ENCODE assay signal across 11 cellular contexts in the genomic region with DNA sequence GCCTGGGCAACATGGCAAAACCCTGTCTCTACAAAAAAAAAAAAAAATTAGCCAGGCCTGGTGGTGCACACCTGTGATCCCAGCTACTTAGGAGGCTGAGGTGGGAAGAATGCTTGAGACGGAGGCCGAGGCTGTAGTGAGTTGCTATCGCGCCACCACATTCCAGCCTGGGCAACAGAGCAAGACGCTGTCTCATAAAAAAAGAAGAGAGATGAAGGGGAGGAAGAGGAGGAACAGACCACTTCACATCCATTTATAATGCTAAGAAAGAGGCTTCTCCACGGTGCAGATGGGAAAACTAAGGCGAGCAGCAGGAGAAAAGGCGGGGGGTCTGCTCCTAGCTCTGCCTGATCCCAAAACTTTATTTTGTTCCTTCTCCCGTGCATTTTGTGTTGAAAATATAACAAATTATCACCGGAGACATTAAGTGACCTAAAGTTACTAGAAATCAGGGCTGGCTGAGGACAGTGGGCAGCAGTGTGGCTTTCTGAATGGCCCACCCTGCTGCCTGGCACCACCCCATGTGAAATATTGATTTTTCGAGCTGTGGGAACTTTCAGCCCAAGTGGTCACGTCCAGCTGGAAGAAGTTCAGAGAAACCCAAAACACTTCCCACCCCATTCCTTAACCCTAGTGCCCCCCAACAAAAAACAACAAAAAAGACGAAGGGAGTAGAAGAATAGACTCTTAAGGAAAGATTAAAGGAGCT. TPM values are rescaled to one million over a fixed set of nuclear protein-coding genes. Genes with fewer than 3 reads are reported as not detected.
DNase-seq lines count a peak whose midpoint lies in the region; ATAC-seq and TF ChIP-seq lines count a peak whose summit lies in the region.
"Had no signal": no experiment of that assay in that cellular context is flagged by ENCODE, and none has a peak within 500 bp of the region (broad histone marks: within the 10 kb centered on the region; RNA-seq: fewer than 3 reads in every experiment).

No MANE protein-coding gene starts in this region.

- no peaks in the 10 kb centered on the region for H3K9me3 Mint-ChIP-seq in GM23338
- H3K9me3 Mint-ChIP-seq in activated CD4-positive, alpha-beta memory T cell treated with anti-CD3 and anti-CD28 coated beads for 36 hours, result no peaks in the 10 kb centered on the region

- H3K9ac ChIP-seq in iPS-20b (ENCODE audit: low read depth, low read length) (peak overlapping the region; percentile 56; the same call in 1 of the 2 replicates), smooth muscle cell (ENCODE audit: low read depth) (no peak overlapping the region)

- H3K27me3 Mint-ChIP-seq in GM23338 (ENCODE audit: insufficient read depth, low read depth, poor library complexity), result peaks cover 10% of the 10 kb centered on the region
- no peaks in the 10 kb centered on the region for H3K27me3 Mint-ChIP-seq in activated CD4-positive, alpha-beta memory T cell treated with anti-CD3 and anti-CD28 coated beads for 36 hours

- H3K4me2 ChIP-seq in GM23338, result peak overlapping the region; percentile 46; the same call in 1 of the 2 replicates
- no peak overlapping the region for H3K4me2 ChIP-seq in smooth muscle cell

- no peaks in the 10 kb centered on the region for H3K27me3 ChIP-seq in GM23338 (ENCODE audit: insufficient read depth)
- no peaks in the 10 kb centered on the region for H3K27me3 ChIP-seq in iPS-20b (ENCODE audit: insufficient read depth, low read length)
- no peaks in the 10 kb centered on the region for H3K27me3 ChIP-seq in smooth muscle cell (ENCODE audit: low read depth)

- H3K79me2 ChIP-seq in GM23338 (replicated peaks; ENCODE audit: insufficient read depth) (peaks cover 100% of the 10 kb centered on the region), smooth muscle cell (ENCODE audit: low read depth) (peaks cover 100% of the 10 kb centered on the region)

- peaks cover 61% of the 10 kb centered on the region for H4K20me1 ChIP-seq in GM23338 (replicated peaks; ENCODE audit: insufficient read depth)
- peaks cover 100% of the 10 kb centered on the region for H4K20me1 ChIP-seq in smooth muscle cell (ENCODE audit: low read depth)

- no peak for TF ChIP-seq CTCF in GM23338 (conservative IDR thresholded peaks at IDR 0.05; ENCODE audit: low read depth in 2 of 2)
- TF ChIP-seq CTCF in smooth muscle cell (IDR thresholded peaks at IDR 0.05; ENCODE audit: borderline replicate concordance, insufficient read depth, poor library complexity, severe bottlenecking), result no peak

- intact Hi-C loops in activated CD4-positive, alpha-beta memory T cell treated with anti-CD3 and anti-CD28 coated beads for 36 hours (cut with micrococcal nuclease), result no loop called here

- 83% methylated on average over 13 of the region's 13 CpGs for WGBS in smooth muscle cell (ENCODE audit: low lambda C conversion rate)

- ATAC-seq in GM23338 (no peak), HG03097 (IDR thresholded peaks at IDR 0.05; ENCODE audit: low FRiP score, unreplicated experiment) (no peak)

- DNase-seq in GM23338 (ENCODE audit: low spot score) (no peak), smooth muscle cell (lab: John Stamatoyannopoulos, UW; ENCODE audit: unreplicated experiment) (no peak), middle frontal gyrus (ENCODE audit: extremely low spot score, low spot score) (no peak), globus pallidus (ENCODE audit: low spot score) (no peak), NCI-H2081 treated with DMSO at 0.1 percent for 48 hours (lab: John Stamatoyannopoulos, UW) (no peak)
- no peak for DNase-seq in activated CD4-positive, alpha-beta memory T cell treated with anti-CD3 and anti-CD28 coated beads for 36 hours
- DNase-seq: caudate nucleus, islet precursor cell, NCI-H446 had no signal

- H3F3A ChIP-seq in GM23338 (replicated peaks; ENCODE audit: low read depth), result 0 out of 2 replicates have a peak, but pooled peaks cover 4% of the 10 kb centered on the region
- peaks cover 22% of the 10 kb centered on the region for H3F3A ChIP-seq in smooth muscle cell (ENCODE audit: low read depth)

- no peak overlapping the region for H3K27ac ChIP-seq in GM23338 (ENCODE audit: low read depth)
- no peak overlapping the region for H3K27ac ChIP-seq in iPS-20b (ENCODE audit: low read length)
- peak overlapping the region; percentile 74 for H3K27ac ChIP-seq in smooth muscle cell (ENCODE audit: low read depth)

- H2AFZ ChIP-seq in GM23338 (no peak overlapping the region), smooth muscle cell (ENCODE audit: low read depth) (no peak overlapping the region)

- no peak overlapping the region for H3K4me3 ChIP-seq in GM23338
- H3K4me3 ChIP-seq in iPS-20b (ENCODE audit: low read length), result no peak overlapping the region
- H3K4me3 ChIP-seq in smooth muscle cell, result no peak overlapping the region

- POLR2A ChIA-PET in activated CD4-positive, alpha-beta memory T cell treated with anti-CD3 and anti-CD28 coated beads for 36 hours (lab: Charles Lee), result interaction anchor here (0.6 to 3.5 kb wide), 11 partner anchors 8 to 60 kb away, joined by 3 to 24 read pairs (median 12); a partner anchor contains a TSS

- peaks cover 34% of the 10 kb centered on the region for H3K36me3 Mint-ChIP-seq in GM23338 (ENCODE audit: low read depth)
- H3K36me3 Mint-ChIP-seq in activated CD4-positive, alpha-beta memory T cell treated with anti-CD3 and anti-CD28 coated beads for 36 hours, result peaks cover 45% of the 10 kb centered on the region

- CTCF ChIA-PET in activated CD4-positive, alpha-beta memory T cell treated with anti-CD3 and anti-CD28 coated beads for 36 hours (lab: Charles Lee), result interaction anchor here (1.1 to 3.9 kb wide), 11 partner anchors 11 to 92 kb away, joined by 3 to 34 read pairs (median 8); no protein-coding TSS in a partner anchor

- H3K36me3 ChIP-seq in GM23338 (ENCODE audit: insufficient read depth), result no peaks in the 10 kb centered on the region; the same call in 1 of the 2 replicates
- peaks cover 18% of the 10 kb centered on the region for H3K36me3 ChIP-seq in iPS-20b (ENCODE audit: insufficient read depth, low read depth, low read length)
- no peaks in the 10 kb centered on the region for H3K36me3 ChIP-seq in smooth muscle cell (ENCODE audit: low read depth)

- H3K27ac Mint-ChIP-seq in GM23338, result peak overlapping the region; percentile 74
- H3K27ac Mint-ChIP-seq in activated CD4-positive, alpha-beta memory T cell treated with anti-CD3 and anti-CD28 coated beads for 36 hours, result peak overlapping the region; percentile 98

- no peak overlapping the region for H3K4me3 Mint-ChIP-seq in GM23338
- H3K4me3 Mint-ChIP-seq in activated CD4-positive, alpha-beta memory T cell treated with anti-CD3 and anti-CD28 coated beads for 36 hours, result peak overlapping the region; percentile 74

- H3K9me3 ChIP-seq in iPS-20b (ENCODE audit: insufficient read depth, low read depth, low read length) (no peaks in the 10 kb centered on the region), smooth muscle cell (replicated peaks; ENCODE audit: low read depth) (no peaks in the 10 kb centered on the region)

- H3K4me1 Mint-ChIP-seq in GM23338, result peaks cover 51% of the 10 kb centered on the region
- peaks cover 94% of the 10 kb centered on the region for H3K4me1 Mint-ChIP-seq in activated CD4-positive, alpha-beta memory T cell treated with anti-CD3 and anti-CD28 coated beads for 36 hours (ENCODE audit: low read depth)

- H3K4me1 ChIP-seq in GM23338 (ENCODE audit: insufficient read depth) (peaks cover 47% of the 10 kb centered on the region), iPS-20b (ENCODE audit: insufficient read depth, low read length) (peaks cover 10% of the 10 kb centered on the region), smooth muscle cell (ENCODE audit: low read depth) (peaks cover 10% of the 10 kb centered on the region)

- H3K9me2 ChIP-seq in GM23338 (ENCODE audit: insufficient read depth), result no peaks in the 10 kb centered on the region

TF ChIP-seq in GM23338, 12 proteins besides CTCF, POLR2A, EP300 and RAD21:
- no peak for TF ChIP-seq POLR2AphosphoS5 (IDR thresholded peaks at IDR 0.05; ENCODE audit: low read depth)
- no peak for TF ChIP-seq NANOG (IDR thresholded peaks at IDR 0.05; ENCODE audit: borderline replicate concordance)
- no peak for TF ChIP-seq ZNF114 (CRISPR knock-in tag; IDR thresholded peaks at IDR 0.05)
- TF ChIP-seq STAT1 (IDR thresholded peaks at IDR 0.05; ENCODE audit: unreplicated experiment), result no peak
- TF ChIP-seq EZH2phosphoT487 (IDR thresholded peaks at IDR 0.05; ENCODE audit: unreplicated experiment), result no peak
- TF ChIP-seq, protein P1, sequence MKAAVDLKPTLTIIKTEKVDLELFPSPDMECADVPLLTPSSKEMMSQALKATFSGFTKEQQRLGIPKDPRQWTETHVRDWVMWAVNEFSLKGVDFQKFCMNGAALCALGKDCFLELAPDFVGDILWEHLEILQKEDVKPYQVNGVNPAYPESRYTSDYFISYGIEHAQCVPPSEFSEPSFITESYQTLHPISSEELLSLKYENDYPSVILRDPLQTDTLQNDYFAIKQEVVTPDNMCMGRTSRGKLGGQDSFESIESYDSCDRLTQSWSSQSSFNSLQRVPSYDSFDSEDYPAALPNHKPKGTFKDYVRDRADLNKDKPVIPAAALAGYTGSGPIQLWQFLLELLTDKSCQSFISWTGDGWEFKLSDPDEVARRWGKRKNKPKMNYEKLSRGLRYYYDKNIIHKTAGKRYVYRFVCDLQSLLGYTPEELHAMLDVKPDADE (IDR thresholded peaks at IDR 0.05), result no peak

RNA-seq across cellular contexts. Expression of a gene that starts 9.5 kb away (rescaled TPM):
- 204 and 233 TPM in 2 replicates for total RNA-seq in GM23338 (2014; rRNA removed; shearing (Covaris generic))
- polyA plus RNA-seq in GM23338 (2016; fragmentation: Nextera tagmentation; extraction: Ambion mirVana), result 55.4 and 58.4 TPM in 2 replicates
- total RNA-seq in activated CD4-positive, alpha-beta memory T cell treated with anti-CD3 and anti-CD28 coated beads for 36 hours, result 100 to 1,000 TPM; 712 to 720 TPM
- 350 and 378 TPM in 2 replicates for total RNA-seq in smooth muscle cell
- polyA plus RNA-seq in smooth muscle cell, result 361 and 382 TPM in 2 replicates
